15 cellular contexts compared by ENCODE assay signal in genomic region chr4:123547167-123547817, GRCh38.
DNase-seq lines count a peak whose midpoint lies in the region; ATAC-seq and TF ChIP-seq lines count a peak whose summit lies in the region.
"Had no signal": no experiment of that assay in that cellular context is flagged by ENCODE, and none has a peak within 500 bp of the region (broad histone marks: within the 10 kb centered on the region; RNA-seq: fewer than 3 reads in every experiment).

No MANE protein-coding gene starts in this region.

- DNase-seq in NCI-H748 (lab: John Stamatoyannopoulos, UW; ENCODE audit: unreplicated experiment) (peak; percentile 1), NCI-H748 treated with DMSO at 0.1 percent for 48 hours (lab: John Stamatoyannopoulos, UW) (no peak), body of pancreas (peak; percentile 84 to 92 (median 88)), left lung (peak; percentile 84 to 88), upper lobe of left lung (peak; percentile 77 to 93), Ammon's horn (ENCODE audit: low spot score) (no peak), uterus (no peak)
- DNase-seq: activated CD4-positive, alpha-beta T cell treated with anti-CD3 and anti-CD28 coated beads for 36 hours; activated naive CD4-positive, alpha-beta T cell treated with anti-CD3 and anti-CD28 coated beads, Interleukin-2, amount 50 U/mL, for 16 hours; EL; GM23248; hippocampal formation; MV-4-11; SJCRH30 had no signal

- H3K9me3 ChIP-seq in body of pancreas = no peaks in the 10 kb centered on the region
- peaks cover 0 to 3% of the 10 kb centered on the region in 2 donors for H3K9me3 ChIP-seq in left lung
- no peaks in the 10 kb centered on the region for H3K9me3 ChIP-seq in upper lobe of left lung
- H3K9me3 ChIP-seq in uterus = no peaks in the 10 kb centered on the region

- 47 to 49% methylated on average over 25 of the region's 25 CpGs for WGBS in body of pancreas, 2 donors
- WGBS in upper lobe of left lung, 2 donors = 63 to 78% methylated on average over 25 of the region's 25 CpGs

- no peak for TF ChIP-seq EP300 in upper lobe of left lung (IDR thresholded peaks at IDR 0.05)

- intact Hi-C loops in body of pancreas (cut with DNase I) (no loop called here), left lung (cut with DNase I) (no loop called here), uterus (cut with DNase I; ENCODE audit: low total_unique reads) (no loop called here)

- no peaks in the 10 kb centered on the region for H3K36me3 ChIP-seq in body of pancreas (replicated peaks in 1 of 2; ENCODE audit: insufficient read depth in 1 of 2, low read depth in 2 of 2)
- H3K36me3 ChIP-seq in left lung = no peaks in the 10 kb centered on the region
- no peaks in the 10 kb centered on the region for H3K36me3 ChIP-seq in upper lobe of left lung
- no peaks in the 10 kb centered on the region for H3K36me3 ChIP-seq in uterus
- H3K36me3 ChIP-seq: SJCRH30 had no signal

- H3K27me3 ChIP-seq in body of pancreas (no peaks in the 10 kb centered on the region), left lung (no peaks in the 10 kb centered on the region), upper lobe of left lung (no peaks in the 10 kb centered on the region), uterus (no peaks in the 10 kb centered on the region)
- H3K27me3 ChIP-seq: SJCRH30 had no signal

- peak in 2 of 3 donors; percentile 55 to 60 for TF ChIP-seq POLR2A in body of pancreas (IDR thresholded peaks at IDR 0.05)
- peak in 1 of 4 donors; percentile 52 for TF ChIP-seq POLR2A in upper lobe of left lung (IDR thresholded peaks at IDR 0.05)
- no peak for TF ChIP-seq POLR2A in uterus (IDR thresholded peaks at IDR 0.05)

- H3K4me1 ChIP-seq in body of pancreas = peaks cover 32% of the 10 kb centered on the region
- H3K4me1 ChIP-seq in left lung = peaks cover 0 to 5% of the 10 kb centered on the region in 2 donors
- H3K4me1 ChIP-seq in upper lobe of left lung = peaks cover 0 to 8% (median 2%) of the 10 kb centered on the region in 4 donors
- no peaks in the 10 kb centered on the region for H3K4me1 ChIP-seq in uterus

- no peak overlapping the region for H3K4me3 ChIP-seq in body of pancreas
- H3K4me3 ChIP-seq in left lung = peak overlapping the region in 1 of 2 donors; percentile 9
- peak overlapping the region in 3 of 4 donors; percentile 1 to 17 (median 15) for H3K4me3 ChIP-seq in upper lobe of left lung
- no peak overlapping the region for H3K4me3 ChIP-seq in uterus
- H3K4me3 ChIP-seq: GM23248, SJCRH30 had no signal

- no peak for TF ChIP-seq CTCF in body of pancreas (IDR thresholded peaks at IDR 0.05)
- no peak for TF ChIP-seq CTCF in left lung (IDR thresholded peaks at IDR 0.05)
- TF ChIP-seq CTCF in upper lobe of left lung (IDR thresholded peaks at IDR 0.05) = no peak
- no peak for TF ChIP-seq CTCF in uterus (IDR thresholded peaks at IDR 0.05)

- ATAC-seq in body of pancreas = peak; percentile 82
- ATAC-seq in left lung = peak; percentile 91
- peak; percentile 71 to 94 for ATAC-seq in upper lobe of left lung (ENCODE audit: low FRiP score in 2 of 2)
- ATAC-seq in HG03196 (IDR thresholded peaks at IDR 0.05; ENCODE audit: unreplicated experiment) = no peak
- ATAC-seq: activated CD4-positive, alpha-beta T cell treated with anti-CD3 and anti-CD28 coated beads for 36 hours had no signal

- H3K27ac ChIP-seq in body of pancreas (peak overlapping the region; percentile 76 to 84 (median 82)), left lung (peak overlapping the region; percentile 74 to 75), upper lobe of left lung (peak overlapping the region; percentile 32 to 82 (median 64)), uterus (no peak overlapping the region)
- H3K27ac ChIP-seq: GM23248, SJCRH30 had no signal

Comparison
In these comparisons a context has a peak if more than half of its experiments do, and no peak if none do; other contexts are left out.
1. DNase-seq: peak in NCI-H748 (single experiment), body of pancreas (4 of 4), left lung (2 of 2) and upper lobe of left lung (2 of 2); none in NCI-H748 treated with DMSO at 0.1 percent for 48 hours (single experiment), Ammon's horn (single experiment) and uterus (0 of 2).
2. H3K27ac ChIP-seq: peak in body of pancreas (4 of 4), left lung (2 of 2) and upper lobe of left lung (4 of 4); none in uterus (0 of 2).
3. H3K4me3 ChIP-seq: peak in upper lobe of left lung (3 of 4); none in body of pancreas (0 of 2) and uterus (0 of 2).
4. POLR2A ChIP-seq: peak in body of pancreas (2 of 3); none in uterus (0 of 2).